9 cellular contexts compared by ENCODE assay signal in genomic region chr2:237696471-237696870, GRCh38.
A peak's percentile ranks its signal among the peaks of the same experiment; 100 is the strongest.
DNase-seq lines count a peak whose midpoint lies in the region; ATAC-seq and TF ChIP-seq lines count a peak whose summit lies in the region.
"Had no signal": no experiment of that assay in that cellular context is flagged by ENCODE, and none has a peak within 500 bp of the region (broad histone marks: within the 10 kb centered on the region; RNA-seq: fewer than 3 reads in every experiment).

No MANE protein-coding gene starts in this region.

- no peaks in the 10 kb centered on the region for H3K9me3 Mint-ChIP-seq in immature natural killer cell

- H3K9me3 ChIP-seq in Panc1 (ENCODE audit: control insufficient read depth, insufficient read depth, low read depth, low read length) = no peaks in the 10 kb centered on the region
- no peaks in the 10 kb centered on the region for H3K9me3 ChIP-seq in uterus
- H3K9me3 ChIP-seq: mucosa of descending colon had no signal

- TF ChIP-seq CTCF in Panc1 (IDR thresholded peaks at IDR 0.05) = no peak
- no peak for TF ChIP-seq CTCF in uterus (IDR thresholded peaks at IDR 0.05)

- H3K4me3 ChIP-seq in Panc1 (ENCODE audit: low read depth in 2 of 2, low read length in 2 of 2) = peak overlapping the region; percentile 0 to 87; a peak in 3 of 4 replicates
- no peak overlapping the region for H3K4me3 ChIP-seq in uterus
- H3K4me3 ChIP-seq: mucosa of descending colon had no signal

- H3K36me3 ChIP-seq in Panc1 (ENCODE audit: control insufficient read depth, insufficient read depth, low read length) (peaks cover 3% of the 10 kb centered on the region; the same call in 1 of the 2 replicates), uterus (no peaks in the 10 kb centered on the region)

- BruUV-seq in Panc1 (replicated peaks; lab: Mats Ljungman, UMichigan) = no TSS peak

- in situ Hi-C loops in Panc1 (cut with HindIII; ENCODE audit: low pct_unique_long_range_greater_than_20kb, low sequenced_read_pairs) = no loop called here

- POLR2A ChIA-PET in Panc1 (lab: Charles Lee) = no interaction called here

- H3K4me3 Mint-ChIP-seq in immature natural killer cell = peak overlapping the region; percentile 69 to 95 (median 70)

- H3K4me1 ChIP-seq in Panc1 (ENCODE audit: control insufficient read depth, insufficient read depth, low read length) = peaks cover 75% of the 10 kb centered on the region
- peaks cover 21 to 50% of the 10 kb centered on the region in 2 donors for H3K4me1 ChIP-seq in uterus

- no peak for TF ChIP-seq POLR2A in uterus (IDR thresholded peaks at IDR 0.05)

- peaks cover 85 to 86% of the 10 kb centered on the region in 2 donors for H3K4me1 Mint-ChIP-seq in immature natural killer cell

- intact Hi-C loops in Panc1 (cut with micrococcal nuclease; ENCODE audit: unreplicated experiment) = loop anchor here (5.0 kb wide), 1 partner anchor 36 kb away; no protein-coding TSS in a partner anchor
- intact Hi-C loops in uterus (cut with DNase I; ENCODE audit: low total_unique reads) = no loop called here

- CTCF ChIA-PET in Panc1 (lab: Charles Lee) = interaction anchor here (1.3 kb wide), 1 partner anchor 23 kb away, joined by 4 read pairs; no protein-coding TSS in a partner anchor

- H3K27ac Mint-ChIP-seq in immature natural killer cell = peak overlapping the region; percentile 87 to 96 (median 95)

- H3K27me3 ChIP-seq in Panc1 (ENCODE audit: control insufficient read depth, insufficient read depth, low read length) = no peaks in the 10 kb centered on the region
- no peaks in the 10 kb centered on the region for H3K27me3 ChIP-seq in uterus

- peaks cover 6 to 22% (median 11%) of the 10 kb centered on the region in 3 donors for H3K27me3 Mint-ChIP-seq in immature natural killer cell (ENCODE audit: low read depth in 3 of 3)

- ATAC-seq in Panc1 (no peak), HG03442 (IDR thresholded peaks at IDR 0.05; ENCODE audit: unreplicated experiment) (no peak)
- ATAC-seq: mucosa of descending colon had no signal

- peak; percentile 60 for DNase-seq in stimulated activated CD4-positive, alpha-beta T cell treated with anti-CD3 and anti-CD28 coated beads, Interleukin-15, amount 100 ng/mL, for 24 hours
- DNase-seq in stimulated activated CD4-positive, alpha-beta T cell treated with anti-CD3 and anti-CD28 coated beads, Interleukin-1b, Interleukin-23, amount 100 ng/mL, for 48 hours = no peak
- no peak for DNase-seq in Panc1 (ENCODE audit: low read depth, low spot score)
- DNase-seq in immature natural killer cell = no peak
- no peak for DNase-seq in uterus
- no peak for DNase-seq in dedifferentiated amniotic fluid mesenchymal stem cell (ENCODE audit: extremely low spot score)
- no peak for DNase-seq in mucosa of gallbladder (ENCODE audit: low spot score)

- H3K27ac ChIP-seq in Panc1 (ENCODE audit: low read length) = peak overlapping the region; percentile 96
- peak overlapping the region; percentile 94 to 98 for H3K27ac ChIP-seq in uterus

- no peaks in the 10 kb centered on the region for H3K36me3 Mint-ChIP-seq in immature natural killer cell

Comparison
In these comparisons a context has a peak if more than half of its experiments do, and no peak if none do; other contexts are left out.
1. H3K4me3 ChIP-seq: peak in Panc1 (2 of 2); none in uterus (0 of 2).